7 cellular contexts compared by ENCODE assay signal in the genomic region with DNA sequence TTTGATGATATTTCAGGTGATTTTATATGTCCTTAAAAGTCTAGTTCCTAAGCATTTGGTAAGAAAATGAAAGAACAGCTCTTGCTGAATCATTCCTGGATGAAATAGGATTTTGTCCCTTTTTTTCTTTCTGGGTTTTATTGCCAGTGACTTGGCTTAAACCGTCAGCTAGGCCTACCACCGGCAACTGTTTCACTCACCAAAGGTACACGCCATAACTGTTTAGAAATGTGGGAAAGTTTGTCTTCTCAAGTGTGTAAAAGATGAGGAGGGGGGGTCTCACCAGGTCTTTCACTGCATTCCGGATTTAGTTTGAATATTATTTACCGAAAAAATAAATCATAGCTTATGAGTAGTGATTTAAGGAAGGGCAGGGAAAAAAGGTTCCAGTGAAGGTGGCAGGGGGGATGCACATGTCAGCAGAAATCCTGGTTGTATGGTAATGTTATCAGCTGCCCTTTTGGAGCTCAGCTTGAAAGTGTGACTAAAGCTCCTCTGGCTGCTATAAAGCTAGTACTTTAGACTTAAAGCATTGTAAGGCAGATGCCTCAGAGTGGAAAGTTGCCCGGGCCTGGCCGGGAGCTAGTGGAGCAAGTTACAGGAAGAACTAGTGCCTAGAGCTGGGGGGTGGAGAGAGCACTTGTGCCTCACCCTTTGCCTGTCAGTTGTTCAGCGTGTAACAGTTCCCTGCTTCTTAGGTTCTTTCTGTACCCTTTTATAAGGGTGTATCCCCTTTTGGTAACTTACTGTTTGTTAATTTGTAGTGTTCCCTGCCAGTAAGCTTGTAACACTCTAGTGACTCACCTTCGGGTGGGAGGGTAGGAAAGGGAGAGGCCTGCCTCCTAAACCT. TPM values are rescaled to one million over a fixed set of nuclear protein-coding genes. Genes with fewer than 3 reads are reported as not detected.
DNase-seq lines count a peak whose midpoint lies in the region; ATAC-seq and TF ChIP-seq lines count a peak whose summit lies in the region.

No MANE protein-coding gene starts in this region.

- H3K27ac Mint-ChIP-seq in GM23338, result peak overlapping the region; percentile 92

- peaks cover 64% of the 10 kb centered on the region for H3K4me1 ChIP-seq in GM23338 (ENCODE audit: insufficient read depth)

- peak overlapping the region; percentile 92 for H3K4me3 ChIP-seq in GM23338
- peak overlapping the region; percentile 26 for H3K4me3 ChIP-seq in brain microvascular endothelial cell (ENCODE audit: low read depth, low read length)
- H3K4me3 ChIP-seq in kidney epithelial cell (ENCODE audit: low read depth, low read length), result peak overlapping the region; percentile 71

- H3K9me3 Mint-ChIP-seq in GM23338, result no peaks in the 10 kb centered on the region

- H3K27me3 ChIP-seq in GM23338 (ENCODE audit: insufficient read depth) (peaks cover 9% of the 10 kb centered on the region), brain microvascular endothelial cell (replicated peaks) (no peaks in the 10 kb centered on the region), kidney epithelial cell (ENCODE audit: control insufficient read depth, insufficient read depth, low read length) (no peaks in the 10 kb centered on the region)

- H3K27ac ChIP-seq in GM23338 (ENCODE audit: low read depth) (peak overlapping the region; percentile 10), brain microvascular endothelial cell (peak overlapping the region; percentile 86)

- H3K4me3 Mint-ChIP-seq in GM23338, result peak overlapping the region; percentile 96

- peaks cover 73% of the 10 kb centered on the region for H3K4me1 Mint-ChIP-seq in GM23338

- peaks cover 73% of the 10 kb centered on the region for H3K79me2 ChIP-seq in GM23338 (replicated peaks; ENCODE audit: insufficient read depth)

- H3K36me3 Mint-ChIP-seq in GM23338 (ENCODE audit: low read depth), result no peaks in the 10 kb centered on the region; the same call in 2 of the 3 replicates

- H3K36me3 ChIP-seq in GM23338 (ENCODE audit: insufficient read depth) (no peaks in the 10 kb centered on the region), brain microvascular endothelial cell (replicated peaks) (no peaks in the 10 kb centered on the region), kidney epithelial cell (ENCODE audit: control insufficient read depth, insufficient read depth, low read length) (peaks cover 2% of the 10 kb centered on the region)

- no peak for TF ChIP-seq CTCF in GM23338 (conservative IDR thresholded peaks at IDR 0.05; ENCODE audit: low read depth in 2 of 2)
- no peak for TF ChIP-seq CTCF in brain microvascular endothelial cell (IDR thresholded peaks at IDR 0.05; ENCODE audit: low read depth, low read length, missing control alignments)
- no peak for TF ChIP-seq CTCF in kidney epithelial cell (IDR thresholded peaks at IDR 0.05; ENCODE audit: insufficient read depth, low read length, poor library complexity, severe bottlenecking)

- in situ Hi-C loops in brain microvascular endothelial cell (cut with HindIII; ENCODE audit: low pct_ligation_motif_present, low sequenced_read_pairs), result loop anchor here (25.0 kb wide), 1 partner anchor 111 kb away; no protein-coding TSS in a partner anchor

- peak overlapping the region; percentile 98 for H3K4me2 ChIP-seq in GM23338

- H3K27me3 Mint-ChIP-seq in GM23338 (ENCODE audit: insufficient read depth, low read depth, poor library complexity), result peaks cover 10% of the 10 kb centered on the region

- peaks cover 53% of the 10 kb centered on the region for H4K20me1 ChIP-seq in GM23338 (replicated peaks; ENCODE audit: insufficient read depth)

- H2AFZ ChIP-seq in GM23338, result no peak overlapping the region

- no peaks in the 10 kb centered on the region for H3F3A ChIP-seq in GM23338 (replicated peaks; ENCODE audit: low read depth)

- DNase-seq in GM23338 (ENCODE audit: low spot score) (peak; percentile 68), RPMI8226 (peak; percentile 46), brain microvascular endothelial cell (peak; percentile 74), kidney epithelial cell (ENCODE audit: low read depth) (peak; percentile 57)
- peak; percentile 39 for DNase-seq in stimulated activated CD4-positive, alpha-beta T cell treated with anti-CD3 and anti-CD28 coated beads, Interleukin-12 subunit alpha, Interleukin-12 subunit beta, amount 100 ng/mL, for 4 hours

- ATAC-seq in GM23338 (peak; percentile 2; the same call in 2 of the 3 replicates), GM21717 (IDR thresholded peaks at IDR 0.05; ENCODE audit: unreplicated experiment) (no peak), HG02588 (IDR thresholded peaks at IDR 0.05; ENCODE audit: unreplicated experiment) (no peak)

- no peaks in the 10 kb centered on the region for H3K9me2 ChIP-seq in GM23338 (ENCODE audit: insufficient read depth)

TF ChIP-seq in GM23338, 12 proteins besides CTCF, POLR2A, EP300 and RAD21:
- TF ChIP-seq JUNB (IDR thresholded peaks at IDR 0.05; ENCODE audit: unreplicated experiment), result no peak
- TF ChIP-seq, protein P1, sequence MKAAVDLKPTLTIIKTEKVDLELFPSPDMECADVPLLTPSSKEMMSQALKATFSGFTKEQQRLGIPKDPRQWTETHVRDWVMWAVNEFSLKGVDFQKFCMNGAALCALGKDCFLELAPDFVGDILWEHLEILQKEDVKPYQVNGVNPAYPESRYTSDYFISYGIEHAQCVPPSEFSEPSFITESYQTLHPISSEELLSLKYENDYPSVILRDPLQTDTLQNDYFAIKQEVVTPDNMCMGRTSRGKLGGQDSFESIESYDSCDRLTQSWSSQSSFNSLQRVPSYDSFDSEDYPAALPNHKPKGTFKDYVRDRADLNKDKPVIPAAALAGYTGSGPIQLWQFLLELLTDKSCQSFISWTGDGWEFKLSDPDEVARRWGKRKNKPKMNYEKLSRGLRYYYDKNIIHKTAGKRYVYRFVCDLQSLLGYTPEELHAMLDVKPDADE (IDR thresholded peaks at IDR 0.05), result no peak
- TF ChIP-seq, protein P2, sequence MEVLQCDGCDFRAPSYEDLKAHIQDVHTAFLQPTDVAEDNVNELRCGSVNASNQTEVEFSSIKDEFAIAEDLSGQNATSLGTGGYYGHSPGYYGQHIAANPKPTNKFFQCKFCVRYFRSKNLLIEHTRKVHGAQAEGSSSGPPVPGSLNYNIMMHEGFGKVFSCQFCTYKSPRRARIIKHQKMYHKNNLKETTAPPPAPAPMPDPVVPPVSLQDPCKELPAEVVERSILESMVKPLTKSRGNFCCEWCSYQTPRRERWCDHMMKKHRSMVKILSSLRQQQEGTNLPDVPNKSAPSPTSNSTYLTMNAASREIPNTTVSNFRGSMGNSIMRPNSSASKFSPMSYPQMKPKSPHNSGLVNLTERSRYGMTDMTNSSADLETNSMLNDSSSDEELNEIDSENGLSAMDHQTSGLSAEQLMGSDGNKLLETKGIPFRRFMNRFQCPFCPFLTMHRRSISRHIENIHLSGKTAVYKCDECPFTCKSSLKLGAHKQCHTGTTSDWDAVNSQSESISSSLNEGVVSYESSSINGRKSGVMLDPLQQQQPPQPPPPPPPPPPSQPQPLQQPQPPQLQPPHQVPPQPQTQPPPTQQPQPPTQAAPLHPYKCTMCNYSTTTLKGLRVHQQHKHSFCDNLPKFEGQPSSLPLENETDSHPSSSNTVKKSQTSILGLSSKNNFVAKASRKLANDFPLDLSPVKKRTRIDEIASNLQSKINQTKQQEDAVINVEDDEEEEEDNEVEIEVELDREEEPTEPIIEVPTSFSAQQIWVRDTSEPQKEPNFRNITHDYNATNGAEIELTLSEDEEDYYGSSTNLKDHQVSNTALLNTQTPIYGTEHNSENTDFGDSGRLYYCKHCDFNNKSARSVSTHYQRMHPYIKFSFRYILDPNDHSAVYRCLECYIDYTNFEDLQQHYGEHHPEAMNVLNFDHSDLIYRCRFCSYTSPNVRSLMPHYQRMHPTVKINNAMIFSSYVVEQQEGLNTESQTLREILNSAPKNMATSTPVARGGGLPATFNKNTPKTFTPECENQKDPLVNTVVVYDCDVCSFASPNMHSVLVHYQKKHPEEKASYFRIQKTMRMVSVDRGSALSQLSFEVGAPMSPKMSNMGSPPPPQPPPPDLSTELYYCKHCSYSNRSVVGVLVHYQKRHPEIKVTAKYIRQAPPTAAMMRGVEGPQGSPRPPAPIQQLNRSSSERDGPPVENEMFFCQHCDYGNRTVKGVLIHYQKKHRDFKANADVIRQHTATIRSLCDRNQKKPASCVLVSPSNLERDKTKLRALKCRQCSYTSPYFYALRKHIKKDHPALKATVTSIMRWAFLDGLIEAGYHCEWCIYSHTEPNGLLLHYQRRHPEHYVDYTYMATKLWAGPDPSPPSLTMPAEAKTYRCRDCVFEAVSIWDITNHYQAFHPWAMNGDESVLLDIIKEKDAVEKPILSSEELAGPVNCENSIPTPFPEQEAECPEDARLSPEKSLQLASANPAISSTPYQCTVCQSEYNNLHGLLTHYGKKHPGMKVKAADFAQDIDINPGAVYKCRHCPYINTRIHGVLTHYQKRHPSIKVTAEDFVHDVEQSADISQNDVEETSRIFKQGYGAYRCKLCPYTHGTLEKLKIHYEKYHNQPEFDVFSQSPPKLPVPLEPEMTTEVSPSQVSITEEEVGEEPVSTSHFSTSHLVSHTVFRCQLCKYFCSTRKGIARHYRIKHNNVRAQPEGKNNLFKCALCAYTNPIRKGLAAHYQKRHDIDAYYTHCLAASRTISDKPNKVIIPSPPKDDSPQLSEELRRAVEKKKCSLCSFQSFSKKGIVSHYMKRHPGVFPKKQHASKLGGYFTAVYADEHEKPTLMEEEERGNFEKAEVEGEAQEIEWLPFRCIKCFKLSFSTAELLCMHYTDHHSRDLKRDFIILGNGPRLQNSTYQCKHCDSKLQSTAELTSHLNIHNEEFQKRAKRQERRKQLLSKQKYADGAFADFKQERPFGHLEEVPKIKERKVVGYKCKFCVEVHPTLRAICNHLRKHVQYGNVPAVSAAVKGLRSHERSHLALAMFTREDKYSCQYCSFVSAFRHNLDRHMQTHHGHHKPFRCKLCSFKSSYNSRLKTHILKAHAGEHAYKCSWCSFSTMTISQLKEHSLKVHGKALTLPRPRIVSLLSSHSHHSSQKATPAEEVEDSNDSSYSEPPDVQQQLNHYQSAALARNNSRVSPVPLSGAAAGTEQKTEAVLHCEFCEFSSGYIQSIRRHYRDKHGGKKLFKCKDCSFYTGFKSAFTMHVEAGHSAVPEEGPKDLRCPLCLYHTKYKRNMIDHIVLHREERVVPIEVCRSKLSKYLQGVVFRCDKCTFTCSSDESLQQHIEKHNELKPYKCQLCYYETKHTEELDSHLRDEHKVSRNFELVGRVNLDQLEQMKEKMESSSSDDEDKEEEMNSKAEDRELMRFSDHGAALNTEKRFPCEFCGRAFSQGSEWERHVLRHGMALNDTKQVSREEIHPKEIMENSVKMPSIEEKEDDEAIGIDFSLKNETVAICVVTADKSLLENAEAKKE (CRISPR knock-in tag; IDR thresholded peaks at IDR 0.05), result no peak

RNA-seq across cellular contexts. Expression of a gene that starts 3.1 kb away (rescaled TPM):
- total RNA-seq in GM23338 (2014; rRNA removed; shearing (Covaris generic)), result 174 and 202 TPM in 2 replicates
- 114 and 117 TPM in 2 replicates for polyA plus RNA-seq in GM23338 (2016; fragmentation: Nextera tagmentation; extraction: Ambion mirVana)
- total RNA-seq in kidney epithelial cell, result 216 and 239 TPM in 2 replicates

Comparison
In these comparisons a context has a peak if more than half of its experiments do, and no peak if none do; other contexts are left out.
1. H3K4me3 ChIP-seq: peak in every context shown above with its lines; median percentile 92 in GM23338; 71 in kidney epithelial cell; 26 in brain microvascular endothelial cell.